In the genomic region with DNA sequence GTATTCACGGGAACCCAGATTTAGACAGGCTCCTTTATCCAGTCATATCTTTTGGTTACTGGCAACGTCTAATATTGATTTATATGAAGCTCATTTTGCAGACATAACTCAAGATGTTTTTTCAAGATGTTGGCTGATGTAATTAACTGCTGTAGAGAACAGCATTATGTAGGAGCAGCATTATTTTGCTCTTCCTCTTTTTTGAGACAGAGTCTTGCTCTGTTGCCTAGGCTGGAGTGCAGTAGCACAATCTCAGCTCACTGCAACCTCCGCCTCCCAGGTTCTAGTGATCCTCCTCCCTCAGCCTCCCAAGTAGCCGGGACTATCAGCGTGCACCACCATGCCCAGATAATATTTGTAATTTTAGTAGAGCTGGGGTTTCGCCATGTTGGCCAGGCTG, we compare ENCODE assay signal across 30 cellular contexts.
"Had no signal": no experiment of that assay in that cellular context is flagged by ENCODE, and none has a peak within 500 bp of the region (broad histone marks: within the 10 kb centered on the region; RNA-seq: fewer than 3 reads in every experiment).

No MANE protein-coding gene starts in this region.

- H3K27me3 ChIP-seq: breast epithelium, pancreas, upper lobe of left lung, vagina had no signal

- H3K4me2 ChIP-seq: smooth muscle cell had no signal

- H3K36me3 Mint-ChIP-seq: activated CD4-positive, alpha-beta memory T cell treated with anti-CD3 and anti-CD28 coated beads for 36 hours; activated naive CD4-positive, alpha-beta T cell treated with anti-CD3 and anti-CD28 coated beads, Interleukin-2, amount 10 ng/mL, durations not matched to agents 7 days and 5 days; activated naive CD8-positive, alpha-beta T cell treated with anti-CD3 and anti-CD28 coated beads, Interleukin-2, amount 10 ng/mL, durations not matched to agents 7 days and 5 days; natural killer cell treated with Interleukin-12 subunit alpha and Interleukin-12 subunit beta and Interleukin-15 and Interleukin-18, amount 100 ng/mL, for 72 hours; stimulated activated memory B cell treated with anti-CD40 and anti-IgM and Interleukin-4, amounts not matched to agents 10 μg/mL and 1 μg/mL and 100 μg/mL, for 72 hours had no signal

- DNase-seq: activated CD4-positive, alpha-beta memory T cell treated with anti-CD3 and anti-CD28 coated beads for 36 hours; activated CD4-positive, alpha-beta T cell treated with anti-CD3 and anti-CD28 coated beads, Interleukin-2, amount 10 ng/mL, durations not matched to agents 24 days and 14 days; activated CD4-positive, CD25-positive, alpha-beta regulatory T cell treated with anti-CD3 and anti-CD28 coated beads, Interleukin-2, amount 50 U/mL, for 72 hours; activated CD8-positive, alpha-beta memory T cell treated with anti-CD3 and anti-CD28 coated beads, Interleukin-2, amount 50 U/mL, for 4 hours; activated gamma-delta T cell; activated naive CD4-positive, alpha-beta T cell treated with anti-CD3 and anti-CD28 coated beads, Interleukin-2, amount 10 ng/mL, durations not matched to agents 7 days and 5 days; activated naive CD8-positive, alpha-beta T cell treated with anti-CD3 and anti-CD28 coated beads, Interleukin-2, amount 10 ng/mL, durations not matched to agents 7 days and 5 days; activated T-cell treated with anti-CD3 and anti-CD28 coated beads, Interleukin-2, amount 50 U/mL, for 1 hour; central memory CD4-positive, alpha-beta T cell; lower lobe of right lung; mesendoderm; pancreas; stimulated activated CD4-positive, alpha-beta T cell treated with anti-CD3 and anti-CD28 coated beads, Interleukin-1b, Interleukin-23, amount 100 ng/mL, for 48 hours; stimulated activated CD4-positive, alpha-beta T cell treated with anti-CD3 and anti-CD28 coated beads, Interleukin-4, amount 100 ng/mL, for 4 hours; stimulated activated CD8-positive, alpha-beta memory T cell treated with anti-CD3 and anti-CD28 coated beads, Interleukin-4, amount 100 ng/mL, for 48 hours; stimulated activated naive CD8-positive, alpha-beta T cell treated with anti-CD3 and anti-CD28 coated beads, Interleukin-15, amount 100 ng/mL, for 72 hours; substantia nigra; T-helper 17 cell; T1000; WERI-Rb-1 had no signal

- H3K36me3 ChIP-seq: breast epithelium, heart left ventricle, lower lobe of right lung, neutrophil, pancreas, prostate gland, upper lobe of left lung, vagina, WERI-Rb-1 had no signal

- H3K4me3 ChIP-seq: breast epithelium, heart left ventricle, lower lobe of right lung, pancreas, prostate gland, smooth muscle cell, upper lobe of left lung, vagina had no signal

- H3K4me1 ChIP-seq: breast epithelium, lower lobe of right lung, pancreas, prostate gland, upper lobe of left lung had no signal

- H3K9me3 ChIP-seq: breast epithelium, lower lobe of right lung, neutrophil, pancreas, prostate gland, upper lobe of left lung, vagina had no signal

- FAIRE-seq: endothelial cell of umbilical vein, pancreas had no signal

- H3K27ac Mint-ChIP-seq: activated CD4-positive, alpha-beta memory T cell treated with anti-CD3 and anti-CD28 coated beads for 36 hours; activated CD4-positive, alpha-beta T cell treated with anti-CD3 and anti-CD28 coated beads, Interleukin-2, amount 10 ng/mL, durations not matched to agents 24 days and 14 days; activated naive CD4-positive, alpha-beta T cell treated with anti-CD3 and anti-CD28 coated beads, Interleukin-2, amount 10 ng/mL, durations not matched to agents 7 days and 5 days; activated naive CD8-positive, alpha-beta T cell treated with anti-CD3 and anti-CD28 coated beads, Interleukin-2, amount 10 ng/mL, durations not matched to agents 7 days and 5 days; natural killer cell treated with Interleukin-12 subunit alpha and Interleukin-12 subunit beta and Interleukin-15 and Interleukin-18, amount 100 ng/mL, for 72 hours; stimulated activated memory B cell treated with anti-CD40 and anti-IgM and Interleukin-4, amounts not matched to agents 10 μg/mL and 1 μg/mL and 100 μg/mL, for 72 hours; stimulated activated naive CD8-positive, alpha-beta T cell treated with anti-CD3 and anti-CD28 coated beads, Interleukin-15, amount 100 ng/mL, for 72 hours; T-helper 17 cell had no signal

- H3K4me1 Mint-ChIP-seq: activated CD4-positive, alpha-beta T cell treated with anti-CD3 and anti-CD28 coated beads, Interleukin-2, amount 10 ng/mL, durations not matched to agents 24 days and 14 days; activated naive CD4-positive, alpha-beta T cell treated with anti-CD3 and anti-CD28 coated beads, Interleukin-2, amount 10 ng/mL, durations not matched to agents 7 days and 5 days; activated naive CD8-positive, alpha-beta T cell treated with anti-CD3 and anti-CD28 coated beads, Interleukin-2, amount 10 ng/mL, durations not matched to agents 7 days and 5 days; stimulated activated memory B cell treated with anti-CD40 and anti-IgM and Interleukin-4, amounts not matched to agents 10 μg/mL and 1 μg/mL and 100 μg/mL, for 72 hours; stimulated activated naive CD8-positive, alpha-beta T cell treated with anti-CD3 and anti-CD28 coated beads, Interleukin-15, amount 100 ng/mL, for 72 hours; T-helper 17 cell had no signal

- H3K27me3 Mint-ChIP-seq: stimulated activated memory B cell treated with anti-CD40 and anti-IgM and Interleukin-4, amounts not matched to agents 10 μg/mL and 1 μg/mL and 100 μg/mL, for 72 hours had no signal

- H3K27ac ChIP-seq: breast epithelium, heart left ventricle, lower lobe of right lung, neutrophil, pancreas, prostate gland, upper lobe of left lung, vagina, WERI-Rb-1 had no signal

- H3K4me3 Mint-ChIP-seq: activated CD4-positive, alpha-beta memory T cell treated with anti-CD3 and anti-CD28 coated beads for 36 hours; activated CD4-positive, alpha-beta T cell treated with anti-CD3 and anti-CD28 coated beads, Interleukin-2, amount 10 ng/mL, durations not matched to agents 24 days and 14 days; activated naive CD4-positive, alpha-beta T cell treated with anti-CD3 and anti-CD28 coated beads, Interleukin-2, amount 10 ng/mL, durations not matched to agents 7 days and 5 days; activated naive CD8-positive, alpha-beta T cell treated with anti-CD3 and anti-CD28 coated beads, Interleukin-2, amount 10 ng/mL, durations not matched to agents 7 days and 5 days; natural killer cell treated with Interleukin-12 subunit alpha and Interleukin-12 subunit beta and Interleukin-15 and Interleukin-18, amount 100 ng/mL, for 72 hours; stimulated activated memory B cell treated with anti-CD40 and anti-IgM and Interleukin-4, amounts not matched to agents 10 μg/mL and 1 μg/mL and 100 μg/mL, for 72 hours; stimulated activated naive CD8-positive, alpha-beta T cell treated with anti-CD3 and anti-CD28 coated beads, Interleukin-15, amount 100 ng/mL, for 72 hours; T-helper 17 cell had no signal

- H3K9me3 Mint-ChIP-seq: activated CD4-positive, alpha-beta memory T cell treated with anti-CD3 and anti-CD28 coated beads for 36 hours; activated CD4-positive, alpha-beta T cell treated with anti-CD3 and anti-CD28 coated beads, Interleukin-2, amount 10 ng/mL, durations not matched to agents 24 days and 14 days; activated naive CD4-positive, alpha-beta T cell treated with anti-CD3 and anti-CD28 coated beads, Interleukin-2, amount 10 ng/mL, durations not matched to agents 7 days and 5 days; activated naive CD8-positive, alpha-beta T cell treated with anti-CD3 and anti-CD28 coated beads, Interleukin-2, amount 10 ng/mL, durations not matched to agents 7 days and 5 days; natural killer cell treated with Interleukin-12 subunit alpha and Interleukin-12 subunit beta and Interleukin-15 and Interleukin-18, amount 100 ng/mL, for 72 hours; stimulated activated memory B cell treated with anti-CD40 and anti-IgM and Interleukin-4, amounts not matched to agents 10 μg/mL and 1 μg/mL and 100 μg/mL, for 72 hours; stimulated activated naive CD8-positive, alpha-beta T cell treated with anti-CD3 and anti-CD28 coated beads, Interleukin-15, amount 100 ng/mL, for 72 hours had no signal

- ATAC-seq: natural killer cell treated with Interleukin-12 subunit alpha and Interleukin-12 subunit beta and Interleukin-15 and Interleukin-18, amount 100 ng/mL, for 72 hours; stimulated activated memory B cell treated with anti-CD40 and anti-IgM and Interleukin-4, amounts not matched to agents 10 μg/mL and 1 μg/mL and 100 μg/mL, for 72 hours; stimulated activated naive CD8-positive, alpha-beta T cell treated with anti-CD3 and anti-CD28 coated beads, Interleukin-15, amount 100 ng/mL, for 72 hours; T-helper 17 cell had no signal
